ENCODE assay signal across 12 cellular contexts in the genomic region with DNA sequence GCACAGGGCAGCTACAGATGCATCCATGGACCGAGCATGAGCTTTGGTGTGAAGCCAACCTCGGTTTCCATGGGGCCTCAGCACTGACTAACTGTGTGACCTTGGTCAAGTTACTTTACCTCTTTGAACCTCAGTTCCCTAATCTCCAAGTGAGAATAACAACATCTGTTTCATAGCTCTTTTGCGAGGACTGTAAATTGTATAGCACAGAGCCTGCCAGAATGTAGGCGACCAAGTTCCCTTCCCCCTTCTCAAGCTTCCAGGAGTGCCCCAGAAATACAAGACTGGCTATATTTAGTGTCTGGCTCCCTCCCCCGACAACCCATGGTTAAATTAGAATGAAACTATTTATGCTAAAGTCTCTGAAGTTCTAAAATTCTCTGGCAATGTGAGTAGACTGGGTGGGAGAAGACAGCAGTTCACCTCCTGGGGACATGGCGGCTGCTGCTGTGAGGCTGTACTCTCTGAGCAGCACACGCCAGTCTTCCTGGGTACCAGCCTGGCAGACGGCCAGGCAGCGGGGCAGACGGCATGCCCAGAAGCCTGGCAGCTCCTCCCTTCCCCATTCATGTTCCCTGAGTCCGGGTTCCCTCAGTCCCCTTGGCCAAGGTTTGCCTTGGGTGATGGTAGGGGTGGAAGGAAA. TPM values are rescaled to one million over a fixed set of nuclear protein-coding genes. Genes with fewer than 3 reads are reported as not detected.
DNase-seq lines count a peak whose midpoint lies in the region; ATAC-seq and TF ChIP-seq lines count a peak whose summit lies in the region.
"Had no signal": no experiment of that assay in that cellular context is flagged by ENCODE, and none has a peak within 500 bp of the region (broad histone marks: within the 10 kb centered on the region; RNA-seq: fewer than 3 reads in every experiment).

No MANE protein-coding gene starts in this region.

- no peaks in the 10 kb centered on the region for H3K79me2 ChIP-seq in H9 (ENCODE audit: insufficient read depth, low read length)

- no peak overlapping the region for H3K4me2 ChIP-seq in H9 (ENCODE audit: insufficient read depth, insufficient read length, low read length)

- no peak overlapping the region for H3K4me3 Mint-ChIP-seq in H9
- H3K4me3 Mint-ChIP-seq: activated naive CD8-positive, alpha-beta T cell treated with anti-CD3 and anti-CD28 coated beads, Interleukin-2, amount 10 ng/mL, durations not matched to agents 7 days and 5 days had no signal

- TF ChIP-seq CTCF in H9 (conservative IDR thresholded peaks at IDR 0.05) = no peak
- TF ChIP-seq CTCF in cardiac muscle cell (IDR thresholded peaks at IDR 0.05; ENCODE audit: low read depth, low read length) = no peak

- no peak overlapping the region for H2AFZ ChIP-seq in H9 (ENCODE audit: low read length)

- no peak overlapping the region for H4K91ac ChIP-seq in H9 (ENCODE audit: insufficient read length, low read depth, low read length)

- H3K4me3 ChIP-seq in cardiac muscle cell = no peak overlapping the region

- H3K56ac ChIP-seq in H9 (ENCODE audit: insufficient read length, low read depth, low read length) = no peak overlapping the region

- H3K36me3 ChIP-seq in cardiac muscle cell = no peaks in the 10 kb centered on the region

- peak overlapping the region in 2 of 3 experiments; percentile 9 to 46; a peak in 2 of 7 replicates for H3K27ac Mint-ChIP-seq in H9
- H3K27ac Mint-ChIP-seq: activated naive CD8-positive, alpha-beta T cell treated with anti-CD3 and anti-CD28 coated beads, Interleukin-2, amount 10 ng/mL, durations not matched to agents 7 days and 5 days had no signal

- H3K27me3 ChIP-seq in H9 (ENCODE audit: insufficient read depth, low read length) (no peaks in the 10 kb centered on the region), cardiac muscle cell (no peaks in the 10 kb centered on the region)

- H3K27me3 Mint-ChIP-seq in H9 (ENCODE audit: low read depth) = no peaks in the 10 kb centered on the region
- H3K27me3 Mint-ChIP-seq: activated naive CD8-positive, alpha-beta T cell treated with anti-CD3 and anti-CD28 coated beads, Interleukin-2, amount 10 ng/mL, durations not matched to agents 7 days and 5 days had no signal

- intact Hi-C loops in sciatic nerve (cut with DNase I) = no loop called here

- H2BK15ac ChIP-seq in H9 (ENCODE audit: low read depth, low read length) = no peak overlapping the region

- no peaks in the 10 kb centered on the region for H3K79me1 ChIP-seq in H9 (ENCODE audit: insufficient read depth, low read depth, low read length, poor library complexity, severe bottlenecking)

- peaks cover 4% of the 10 kb centered on the region; the same call in 1 of the 2 replicates for H3K4me1 ChIP-seq in H9 (ENCODE audit: insufficient read depth, low read length)
- H3K4me1 ChIP-seq in cardiac muscle cell (ENCODE audit: low read depth) = peaks cover 17% of the 10 kb centered on the region

- H2BK120ac ChIP-seq in H9 (ENCODE audit: low read depth, low read length, poor library complexity, severe bottlenecking) = no peak overlapping the region

- no peak overlapping the region for H2AK5ac ChIP-seq in H9 (ENCODE audit: insufficient read length, low read length)

- H4K8ac ChIP-seq in H9 (replicated peaks; ENCODE audit: insufficient read length, low read depth, low read length) = no peak overlapping the region

- no peak overlapping the region for H4K5ac ChIP-seq in H9 (ENCODE audit: insufficient read length, low read depth, low read length)

- H3K9me3 ChIP-seq in H9 (ENCODE audit: control insufficient read depth, low read depth, low read length) (no peaks in the 10 kb centered on the region), cardiac muscle cell (ENCODE audit: low read depth) (no peaks in the 10 kb centered on the region)

- ATAC-seq in sciatic nerve (peak; percentile 51), GM21526 (IDR thresholded peaks at IDR 0.05; ENCODE audit: low FRiP score, unreplicated experiment) (no peak), HG03135 (IDR thresholded peaks at IDR 0.05; ENCODE audit: unreplicated experiment) (no peak)

- peaks cover 5 to 7% of the 10 kb centered on the region in 2 experiments for H3K4me1 Mint-ChIP-seq in H9

- no CpG with 5 or more reads among the region's 11 CpGs for WGBS in H9 (ENCODE audit: extremely low coverage, insufficient read length, low lambda C conversion rate)

- no peak overlapping the region for H2BK5ac ChIP-seq in H9 (ENCODE audit: insufficient read length, low read length)

- H3T11ph ChIP-seq in H9 (ENCODE audit: low read length) = no peak overlapping the region

- H3K14ac ChIP-seq in H9 (ENCODE audit: insufficient read depth, low read length) = no peak overlapping the region; the same call in 1 of the 2 replicates

- no peak overlapping the region for H2BK20ac ChIP-seq in H9 (ENCODE audit: low read depth, low read length, poor library complexity, severe bottlenecking)

- no peak overlapping the region for H3K23ac ChIP-seq in H9 (ENCODE audit: insufficient read length, low read depth, low read length)

- H3K36me3 Mint-ChIP-seq in H9 (ENCODE audit: insufficient read depth in 1 of 3, low read depth in 3 of 3) = no peaks in the 10 kb centered on the region
- H3K36me3 Mint-ChIP-seq: activated naive CD8-positive, alpha-beta T cell treated with anti-CD3 and anti-CD28 coated beads, Interleukin-2, amount 10 ng/mL, durations not matched to agents 7 days and 5 days had no signal

- no peaks in the 10 kb centered on the region for H3K23me2 ChIP-seq in H9 (ENCODE audit: insufficient read length, low read depth, low read length, poor library complexity, severe bottlenecking)

- H3K9me3 Mint-ChIP-seq in H9 = no peaks in the 10 kb centered on the region
- H3K9me3 Mint-ChIP-seq: activated naive CD8-positive, alpha-beta T cell treated with anti-CD3 and anti-CD28 coated beads, Interleukin-2, amount 10 ng/mL, durations not matched to agents 7 days and 5 days had no signal

- H3K9ac ChIP-seq in H9 (ENCODE audit: extremely low read depth, insufficient read length, low read length) = no peak overlapping the region

- H4K20me1 ChIP-seq in H9 (ENCODE audit: control insufficient read depth, insufficient read depth, insufficient read length) = no peaks in the 10 kb centered on the region

- DNase-seq in H9 = no peak
- DNase-seq in NCI-H69 (lab: John Stamatoyannopoulos, UW) = peak; percentile 92
- peak in 1 of 2 donors; percentile 65 for DNase-seq in cardiac muscle cell (ENCODE audit: low read depth in 1 of 2, low spot score in 1 of 2)
- no peak for DNase-seq in sciatic nerve (ENCODE audit: low spot score)
- DNase-seq in HK-2 (ENCODE audit: unreplicated experiment) = no peak
- DNase-seq in ureter (ENCODE audit: low spot score) = no peak
- DNase-seq: activated naive CD8-positive, alpha-beta T cell treated with anti-CD3 and anti-CD28 coated beads, Interleukin-2, amount 10 ng/mL, durations not matched to agents 7 days and 5 days; H7; NCI-H1436 treated with DMSO at 0.1 percent for 48 hours; SIG-M5 had no signal

- H2BK12ac ChIP-seq in H9 (ENCODE audit: insufficient read length, low read depth, low read length) = no peak overlapping the region

- H3K18ac ChIP-seq in H9 (ENCODE audit: insufficient read length, low read depth, low read length) = no peak overlapping the region

- H3K27ac ChIP-seq in H9 (ENCODE audit: insufficient read length, low read depth, low read length) (no peak overlapping the region), cardiac muscle cell (peak overlapping the region; percentile 19)

- no peak overlapping the region for H3K4ac ChIP-seq in H9 (ENCODE audit: low read depth, low read length)

RNA-seq across cellular contexts. Expression of a gene that starts 22.0 kb away (rescaled TPM):
- total RNA-seq in H9 (2021) (176 and 180 TPM in 2 replicates), cardiac muscle cell (158 and 206 TPM in 2 replicates), sciatic nerve (256 TPM), ureter (394 TPM)
- polyA plus RNA-seq in cardiac muscle cell = 259 and 295 TPM in 2 replicates
